ENCODE assay signal across 8 cellular contexts in the genomic region with DNA sequence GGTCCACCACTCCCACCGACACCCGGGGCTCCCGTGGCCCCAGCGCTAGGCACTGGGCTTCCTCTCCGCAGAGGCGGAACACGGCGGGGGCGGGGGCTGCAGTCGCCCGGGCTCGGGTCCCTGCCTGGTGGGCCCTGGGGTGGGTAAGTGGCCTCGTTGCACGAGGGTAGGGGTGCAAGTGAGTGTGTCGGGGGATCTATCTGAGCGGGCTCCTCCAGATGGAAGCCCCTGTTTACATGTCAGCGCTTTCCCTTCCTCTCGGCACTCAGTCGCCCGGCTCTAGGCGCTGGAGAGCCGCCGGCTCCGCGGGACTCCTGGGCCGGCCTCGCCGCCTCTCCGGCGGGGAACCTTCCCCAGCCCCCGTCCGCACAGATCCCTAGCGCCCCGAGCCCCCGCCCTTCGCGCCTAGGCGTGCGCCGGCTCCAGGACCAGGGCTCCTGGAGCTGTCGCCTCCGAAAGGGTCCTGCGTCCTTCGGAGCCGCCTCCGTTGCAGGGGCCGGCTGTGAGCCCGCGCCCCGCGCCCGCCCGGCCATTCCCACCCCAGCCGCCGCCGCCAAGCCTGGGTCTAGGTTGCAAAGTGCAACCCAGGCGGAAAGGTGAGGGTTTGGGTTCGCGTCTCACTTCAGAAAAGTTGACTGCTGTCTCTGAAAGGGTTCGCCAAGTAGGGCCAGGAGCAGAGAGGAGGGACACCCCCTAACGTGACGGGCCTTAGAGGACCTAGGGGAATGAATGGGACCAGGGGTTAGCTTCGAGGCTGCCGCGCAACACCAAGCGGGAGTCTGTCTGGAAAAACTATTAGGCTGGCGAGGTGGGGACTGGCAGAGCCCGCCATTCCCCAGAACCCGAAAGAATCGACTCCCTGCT. TPM values are rescaled to one million over a fixed set of nuclear protein-coding genes. Genes with fewer than 3 reads are reported as not detected.
DNase-seq lines count a peak whose midpoint lies in the region; ATAC-seq and TF ChIP-seq lines count a peak whose summit lies in the region.

No MANE protein-coding gene starts in this region.

- H2AK5ac ChIP-seq in mesendoderm (ENCODE audit: low read length) = no peak overlapping the region

- no peaks in the 10 kb centered on the region for H3K79me1 ChIP-seq in mesendoderm (ENCODE audit: low read length)

- H3K18ac ChIP-seq in mesendoderm (ENCODE audit: low read length) = peak overlapping the region; percentile 4

- in situ Hi-C loops in Panc1 (cut with HindIII; ENCODE audit: low pct_unique_long_range_greater_than_20kb, low sequenced_read_pairs) = no loop called here

- H2BK15ac ChIP-seq in mesendoderm (replicated peaks; ENCODE audit: low read depth) = no peak overlapping the region

- no CpG with 5 or more reads among the region's 70 CpGs for WGBS in mesendoderm (ENCODE audit: extremely low coverage, insufficient coverage, low lambda C conversion rate)

- POLR2A ChIA-PET in Panc1 (lab: Charles Lee) = no interaction called here

- no peak overlapping the region for H2BK120ac ChIP-seq in mesendoderm (ENCODE audit: low read depth, low read length)

- H3K4me3 Mint-ChIP-seq in central memory CD8-positive, alpha-beta T cell = peak overlapping the region; percentile 97

- CTCF ChIA-PET in Panc1 (lab: Charles Lee) = no interaction called here

- peak overlapping the region; percentile 81 to 97 (median 95) for H3K4me3 ChIP-seq in BLaER1 treated with 17β-estradiol and CSF1 and Interleukin-3, amounts not matched to agents 10 nM and 100 nM
- H3K4me3 ChIP-seq in Panc1 (ENCODE audit: low read depth in 2 of 2, low read length in 2 of 2) (peak overlapping the region; percentile 40 to 63), mesendoderm (ENCODE audit: low read length) (peak overlapping the region; percentile 46), upper lobe of right lung (peak overlapping the region; percentile 62)

- H3K9me3 ChIP-seq in BLaER1 treated with 17β-estradiol and CSF1 and Interleukin-3, amounts not matched to agents 10 nM and 100 nM (replicated peaks in 1 of 11) = no peaks in the 10 kb centered on the region
- H3K9me3 ChIP-seq in Panc1 (ENCODE audit: control insufficient read depth, insufficient read depth, low read depth, low read length) (no peaks in the 10 kb centered on the region), upper lobe of right lung (no peaks in the 10 kb centered on the region)

- peak; percentile 20 for ATAC-seq in GM21423 (IDR thresholded peaks at IDR 0.05; ENCODE audit: unreplicated experiment)
- peak; percentile 37 for ATAC-seq in Panc1
- ATAC-seq in central memory CD8-positive, alpha-beta T cell (replicated peaks; ENCODE audit: extremely low read depth, poor library complexity, severe bottlenecking) = peak; percentile 8
- ATAC-seq in upper lobe of right lung = peak; percentile 35
- ATAC-seq in HG03469 (IDR thresholded peaks at IDR 0.05; ENCODE audit: unreplicated experiment) = no peak

- H3K23ac ChIP-seq in mesendoderm (ENCODE audit: low read length) = peak overlapping the region; percentile 97

- peak overlapping the region; percentile 93 to 100 (median 99) for H3K27ac ChIP-seq in BLaER1 treated with 17β-estradiol and CSF1 and Interleukin-3, amounts not matched to agents 10 nM and 100 nM
- H3K27ac ChIP-seq in Panc1 (ENCODE audit: low read length) = no peak overlapping the region
- no peak overlapping the region for H3K27ac ChIP-seq in mesendoderm (ENCODE audit: low read depth, low read length)
- H3K27ac ChIP-seq in upper lobe of right lung = peak overlapping the region; percentile 94

- no peak overlapping the region for H3K4ac ChIP-seq in mesendoderm (ENCODE audit: low read depth, low read length)

- peaks cover 35% of the 10 kb centered on the region for H3K36me3 Mint-ChIP-seq in central memory CD8-positive, alpha-beta T cell (ENCODE audit: insufficient read depth)

- H3K4me2 ChIP-seq in BLaER1 treated with 17β-estradiol and CSF1 and Interleukin-3, amounts not matched to agents 10 nM and 100 nM = peak overlapping the region; percentile 83 to 98 (median 97)
- H3K4me2 ChIP-seq in mesendoderm (ENCODE audit: low read length) = peak overlapping the region; percentile 74

- no TSS peak for BruUV-seq in Panc1 (replicated peaks; lab: Mats Ljungman, UMichigan)

- H4K8ac ChIP-seq in mesendoderm (ENCODE audit: low read depth, low read length) = no peak overlapping the region

- DNase-seq in Panc1 (ENCODE audit: low read depth, low spot score) (no peak), mesendoderm (peak; percentile 57), upper lobe of right lung (peak; percentile 78), NCI-H510A (lab: John Stamatoyannopoulos, UW) (no peak)
- DNase-seq in central memory CD8-positive, alpha-beta T cell (ENCODE audit: low spot score in 2 of 2) = no peak

- H3K9me3 Mint-ChIP-seq in central memory CD8-positive, alpha-beta T cell = no peaks in the 10 kb centered on the region

- H3K9ac ChIP-seq in BLaER1 treated with 17β-estradiol and CSF1 and Interleukin-3, amounts not matched to agents 10 nM and 100 nM = peak overlapping the region; percentile 98 to 100 (median 99)
- peak overlapping the region; percentile 66 for H3K9ac ChIP-seq in mesendoderm (ENCODE audit: low read length)

- TF ChIP-seq CTCF in Panc1 (IDR thresholded peaks at IDR 0.05) = no peak
- TF ChIP-seq CTCF in upper lobe of right lung (IDR thresholded peaks at IDR 0.05) = no peak

- H3K27me3 Mint-ChIP-seq in central memory CD8-positive, alpha-beta T cell = no peaks in the 10 kb centered on the region

- peak overlapping the region; percentile 81 for H3K56ac ChIP-seq in mesendoderm (ENCODE audit: low read length)

- peaks cover 39 to 59% (median 40%) of the 10 kb centered on the region in 11 experiments for H4K20me1 ChIP-seq in BLaER1 treated with 17β-estradiol and CSF1 and Interleukin-3, amounts not matched to agents 10 nM and 100 nM

- no peaks in the 10 kb centered on the region for H3K79me2 ChIP-seq in mesendoderm (ENCODE audit: control insufficient read depth, insufficient read depth, low read length)

- peaks cover 56% of the 10 kb centered on the region for H3K4me1 Mint-ChIP-seq in central memory CD8-positive, alpha-beta T cell

- peak overlapping the region; percentile 92 for H3K27ac Mint-ChIP-seq in central memory CD8-positive, alpha-beta T cell (ENCODE audit: low read depth)

- intact Hi-C loops in Panc1 (cut with micrococcal nuclease; ENCODE audit: unreplicated experiment) = no loop called here
- intact Hi-C loops in upper lobe of right lung (cut with DNase I) = no loop called here

- H3K4me1 ChIP-seq in BLaER1 treated with 17β-estradiol and CSF1 and Interleukin-3, amounts not matched to agents 10 nM and 100 nM = peaks cover 59 to 61% (median 60%) of the 10 kb centered on the region in 10 experiments
- H3K4me1 ChIP-seq in Panc1 (ENCODE audit: control insufficient read depth, insufficient read depth, low read length) (no peaks in the 10 kb centered on the region; the same call in 1 of the 2 replicates), mesendoderm (ENCODE audit: control insufficient read depth, low read depth, low read length) (peaks cover 8% of the 10 kb centered on the region), upper lobe of right lung (peaks cover 50% of the 10 kb centered on the region)

- H3K27me3 ChIP-seq in BLaER1 treated with 17β-estradiol and CSF1 and Interleukin-3, amounts not matched to agents 10 nM and 100 nM = no peaks in the 10 kb centered on the region
- H3K27me3 ChIP-seq in Panc1 (ENCODE audit: control insufficient read depth, insufficient read depth, low read length) (peaks cover 49% of the 10 kb centered on the region), mesendoderm (ENCODE audit: insufficient read depth, low read length, poor library complexity) (peaks cover 38% of the 10 kb centered on the region), upper lobe of right lung (no peaks in the 10 kb centered on the region)

- peaks cover 24 to 50% (median 41%) of the 10 kb centered on the region in 11 experiments for H3K36me3 ChIP-seq in BLaER1 treated with 17β-estradiol and CSF1 and Interleukin-3, amounts not matched to agents 10 nM and 100 nM
- no peaks in the 10 kb centered on the region for H3K36me3 ChIP-seq in Panc1 (ENCODE audit: control insufficient read depth, insufficient read depth, low read length)
- no peaks in the 10 kb centered on the region for H3K36me3 ChIP-seq in mesendoderm (ENCODE audit: control insufficient read depth, insufficient read depth, low read length)
- H3K36me3 ChIP-seq in upper lobe of right lung = no peaks in the 10 kb centered on the region

- no peak overlapping the region for H2BK5ac ChIP-seq in mesendoderm (ENCODE audit: low read length)

- H4K5ac ChIP-seq in mesendoderm (ENCODE audit: low read length) = no peak overlapping the region

RNA-seq across cellular contexts. Expression of a gene that starts 1.0 kb away (rescaled TPM):
- total RNA-seq in Panc1 (2021; ENCODE audit: unreplicated experiment) (1.5 TPM), upper lobe of right lung (69.7 TPM)
- 1.6 TPM for polyA plus RNA-seq in Panc1 (2012; ENCODE audit: insufficient read length)
- polyA plus RNA-seq in mesendoderm (2013, experiment 1 of 2) = 0.21 TPM
- 0.25 TPM for polyA plus RNA-seq in mesendoderm (2013, experiment 2 of 2)

Comparison
In these comparisons a context has a peak if more than half of its experiments do, and no peak if none do; other contexts are left out.
1. H3K27ac ChIP-seq: peak in BLaER1 treated with 17β-estradiol and CSF1 and Interleukin-3, amounts not matched to agents 10 nM and 100 nM (11 of 11) and upper lobe of right lung (single experiment); none in Panc1 (single experiment) and mesendoderm (single experiment).
2. DNase-seq: peak in mesendoderm (single experiment) and upper lobe of right lung (single experiment); none in Panc1 (single experiment), central memory CD8-positive, alpha-beta T cell (0 of 2) and NCI-H510A (single experiment).
3. RNA of a gene that starts 1.0 kb away (total RNA-seq): 69.7 TPM in upper lobe of right lung (single experiment); 1.5 TPM in Panc1 (single experiment); every median in the first group is over 10 times any median in the second.
4. Peak in every context shown above with its lines, with median percentiles within 50 percentile points of each other: H3K4me3 ChIP-seq.